Comparison of ENCODE assay signal across 8 cellular contexts in the genomic region with DNA sequence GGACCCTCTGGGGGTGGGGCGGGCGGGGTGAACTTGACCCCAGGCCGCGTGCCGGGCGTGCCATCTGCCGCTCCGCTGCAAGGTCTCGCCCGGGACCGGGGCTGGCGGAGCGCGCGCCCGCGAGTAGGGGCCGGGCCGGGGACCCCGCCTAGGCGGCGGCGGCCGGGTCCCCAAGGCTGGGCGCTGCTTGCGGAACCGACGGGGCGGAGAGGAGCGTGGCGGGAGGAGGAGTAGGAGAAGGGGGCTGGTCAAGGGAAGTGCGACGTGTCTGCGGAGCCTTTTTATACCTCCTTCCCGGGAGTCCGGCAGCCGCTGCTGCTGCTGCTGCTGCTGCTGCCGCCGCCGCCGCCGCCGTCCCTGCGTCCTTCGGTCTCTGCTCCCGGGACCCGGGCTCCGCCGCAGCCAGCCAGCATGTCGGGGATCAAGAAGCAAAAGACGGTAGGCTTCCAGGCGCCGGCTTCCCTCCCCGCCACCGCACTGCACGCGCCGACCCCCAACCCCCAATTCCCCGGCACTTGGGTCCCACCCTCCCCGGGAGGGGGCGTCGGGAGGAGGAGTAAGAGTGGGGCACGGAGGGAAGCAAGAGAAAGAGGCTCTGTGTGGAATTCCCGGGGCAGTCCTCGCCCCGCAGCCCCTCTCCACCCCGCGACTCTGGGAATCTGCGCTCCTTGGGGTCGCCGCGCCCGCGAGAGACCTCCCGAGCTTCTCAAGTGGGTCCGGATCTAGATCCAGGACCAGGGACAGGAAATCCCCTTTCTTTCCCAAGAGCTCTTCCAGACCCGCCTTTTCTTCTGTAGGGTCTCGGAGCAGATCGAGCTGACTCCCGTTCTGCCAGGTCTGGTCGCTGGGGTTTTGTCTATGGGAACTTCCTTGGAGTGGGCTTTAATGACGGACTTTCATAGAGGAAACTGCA. TPM values are rescaled to one million over a fixed set of nuclear protein-coding genes. Genes with fewer than 3 reads are reported as not detected.
DNase-seq lines count a peak whose midpoint lies in the region; ATAC-seq and TF ChIP-seq lines count a peak whose summit lies in the region.

TSS of gene PAPSS2 (plus strand) at position 308 of the 913 bp plus-strand sequence. CDS start at position 412, 104 bp downstream.

- TF ChIP-seq POLR2A in adrenal gland (IDR thresholded peaks at IDR 0.05), result peak; percentile 77 to 86

- CTCF ChIA-PET in OCI-LY7 (lab: Charles Lee; ENCODE audit: unreplicated experiment), result interaction anchor here (0.6 kb wide), 1 partner anchor 981 kb away, joined by 11 read pairs; no protein-coding TSS in a partner anchor

- no peak within 1 kb of the TSS for H2AFZ ChIP-seq in OCI-LY7 (ENCODE audit: low read length)

- H3K36me3 Mint-ChIP-seq in progenitor cell of endocrine pancreas (ENCODE audit: insufficient read depth), result no peaks in the 10 kb centered on the region

- H3K9me3 Mint-ChIP-seq in progenitor cell of endocrine pancreas (ENCODE audit: low read depth), result no peaks in the 10 kb centered on the region

- peaks cover 42% of the 10 kb centered on the region for H3K27me3 Mint-ChIP-seq in progenitor cell of endocrine pancreas

- H3K27ac Mint-ChIP-seq in progenitor cell of endocrine pancreas, result peak within 1 kb of the TSS; percentile 61

- H3K79me2 ChIP-seq in OCI-LY7 (ENCODE audit: insufficient read depth, low read depth, low read length), result no peaks in the 10 kb centered on the region

- no peaks in the 10 kb centered on the region for H3K9me2 ChIP-seq in OCI-LY7 (ENCODE audit: insufficient read depth, low read length)

- H3K4me2 ChIP-seq in OCI-LY7 (ENCODE audit: low read length), result peak within 1 kb of the TSS; percentile 53

- TF ChIP-seq CTCF in OCI-LY7 (conservative IDR thresholded peaks at IDR 0.05; ENCODE audit: low read length) (no peak), adrenal gland (IDR thresholded peaks at IDR 0.05) (peak in 3 of 6 experiments; percentile 4 to 16 (median 8)), left ventricle myocardium inferior (IDR thresholded peaks at IDR 0.05; ENCODE audit: borderline replicate concordance) (no peak), progenitor cell of endocrine pancreas (IDR thresholded peaks at IDR 0.05; ENCODE audit: unreplicated experiment) (peak; percentile 24)

- H3K4me1 Mint-ChIP-seq in progenitor cell of endocrine pancreas (ENCODE audit: low read depth), result peaks cover 15% of the 10 kb centered on the region

- no peaks in the 10 kb centered on the region for H3K27me3 ChIP-seq in adrenal gland
- H3K27me3 ChIP-seq in left ventricle myocardium inferior (ENCODE audit: low read depth), result no peaks in the 10 kb centered on the region

- peak; percentile 61 for DNase-seq in AG08395 (ENCODE audit: low spot score)
- no peak for DNase-seq in OCI-LY7 (ENCODE audit: low spot score)
- DNase-seq in adrenal gland, result peak; percentile 73 to 83 (median 80)
- peak; percentile 72 for DNase-seq in left ventricle myocardium inferior
- DNase-seq in progenitor cell of endocrine pancreas (ENCODE audit: low spot score, unreplicated experiment), result peak; percentile 35
- DNase-seq in cerebellar nuclear complex (lab: John Stamatoyannopoulos, UW), result no peak

- peak within 1 kb of the TSS; percentile 82 for H3K4me3 Mint-ChIP-seq in progenitor cell of endocrine pancreas (ENCODE audit: low read depth)

- no peaks in the 10 kb centered on the region for H3K4me1 ChIP-seq in OCI-LY7 (ENCODE audit: insufficient read depth, low read length, poor library complexity, severe bottlenecking)
- peaks cover 13 to 51% of the 10 kb centered on the region in 2 donors for H3K4me1 ChIP-seq in adrenal gland (replicated peaks in 1 of 2)
- peaks cover 39% of the 10 kb centered on the region for H3K4me1 ChIP-seq in left ventricle myocardium inferior

- no peak within 1 kb of the TSS for H3K27ac ChIP-seq in OCI-LY7 (ENCODE audit: low read depth, low read length, poor library complexity, severe bottlenecking)
- H3K27ac ChIP-seq in adrenal gland, result peak within 1 kb of the TSS; percentile 51 to 94 (median 88)
- peak within 1 kb of the TSS; percentile 80 for H3K27ac ChIP-seq in left ventricle myocardium inferior (replicated peaks)

- 0 to 2% (median 1%) methylated on average over 14 to 82 of the region's 82 CpGs for WGBS in adrenal gland, 4 donors

- H3K36me3 ChIP-seq in OCI-LY7 (ENCODE audit: insufficient read depth, low read length), result no peaks in the 10 kb centered on the region
- H3K36me3 ChIP-seq in adrenal gland (replicated peaks in 1 of 2), result no peaks in the 10 kb centered on the region
- no peaks in the 10 kb centered on the region for H3K36me3 ChIP-seq in left ventricle myocardium inferior

- ATAC-seq in GM19025 (IDR thresholded peaks at IDR 0.05; ENCODE audit: low read depth, unreplicated experiment) (peak; percentile 61), GM18868 (IDR thresholded peaks at IDR 0.05; ENCODE audit: unreplicated experiment) (no peak)

- BruUV-seq in OCI-LY7 (replicated peaks; lab: Mats Ljungman, UMichigan), result no TSS peak

- POLR2A ChIA-PET in OCI-LY7 (lab: Charles Lee), result interaction anchor here (0.5 to 1.2 kb wide), 2 partner anchors 75 to 557 kb away, joined by 3 read pairs; no protein-coding TSS in a partner anchor

- peak within 1 kb of the TSS; percentile 34 for H3K4me3 ChIP-seq in OCI-LY7 (ENCODE audit: low read depth, low read length, poor library complexity, severe bottlenecking)
- H3K4me3 ChIP-seq in adrenal gland, result peak within 1 kb of the TSS; percentile 28 to 84 (median 67)
- H3K4me3 ChIP-seq in left ventricle myocardium inferior, result peak within 1 kb of the TSS; percentile 89

- H3K9me3 ChIP-seq in OCI-LY7 (ENCODE audit: low read length), result no peaks in the 10 kb centered on the region
- H3K9me3 ChIP-seq in adrenal gland (replicated peaks in 1 of 3), result no peaks in the 10 kb centered on the region
- H3K9me3 ChIP-seq in left ventricle myocardium inferior (replicated peaks), result no peaks in the 10 kb centered on the region

- H4K20me1 ChIP-seq in OCI-LY7 (ENCODE audit: insufficient read depth, low read length), result no peaks in the 10 kb centered on the region

- intact Hi-C loops in OCI-LY7 (cut with micrococcal nuclease; ENCODE audit: unreplicated experiment) (loop anchor here (5.0 to 10.0 kb wide), 2 partner anchors 125 to 892 kb away; no protein-coding TSS in a partner anchor), adrenal gland (cut with DNase I) (loop anchor here (5.0 to 10.0 kb wide), 2 partner anchors 77 to 125 kb away; no protein-coding TSS in a partner anchor), left ventricle myocardium inferior (cut with micrococcal nuclease) (loop anchor here (10.0 kb wide), 2 partner anchors 55 to 125 kb away; no protein-coding TSS in a partner anchor)

RNA-seq across cellular contexts. Expression of gene PAPSS2, which starts in this region (rescaled TPM):
- 0.03 TPM in 1 of 2 replicates, not detected in the other for total RNA-seq in OCI-LY7 (2014; rRNA removed; shearing (Covaris generic))
- total RNA-seq in OCI-LY7 (2022) (not detected in 2 replicates), adrenal gland (100 to 1,000 TPM; 182 to 775 (median 243) TPM), left ventricle myocardium inferior (10.6 TPM), progenitor cell of endocrine pancreas (7.3 and 7.5 TPM in 2 replicates)
- polyA plus RNA-seq in adrenal gland, result 100 to 1,000 TPM in 1 of 3 donors, 10 to 100 TPM in 2; 55.0 to 463 (median 72.3) TPM

Comparison
In these comparisons a context has a peak if more than half of its experiments do, and no peak if none do; other contexts are left out.
1. RNA of gene PAPSS2 (total RNA-seq): 182 to 775 TPM in adrenal gland; 10.6 TPM in left ventricle myocardium inferior (single experiment), 7.3 to 7.5 TPM in progenitor cell of endocrine pancreas and 0.03 TPM in OCI-LY7; every median in the first group is over 10 times any median in the second.
2. DNase-seq: peak in AG08395 (single experiment), adrenal gland (7 of 7), left ventricle myocardium inferior (single experiment) and progenitor cell of endocrine pancreas (single experiment); none in OCI-LY7 (single experiment) and cerebellar nuclear complex (0 of 2).
3. H3K4me3 ChIP-seq: peak in every context shown above with its lines; median percentile 89 in left ventricle myocardium inferior; 67 in adrenal gland; 34 in OCI-LY7.